ENCODE assay signal across 20 cellular contexts in the genomic region with DNA sequence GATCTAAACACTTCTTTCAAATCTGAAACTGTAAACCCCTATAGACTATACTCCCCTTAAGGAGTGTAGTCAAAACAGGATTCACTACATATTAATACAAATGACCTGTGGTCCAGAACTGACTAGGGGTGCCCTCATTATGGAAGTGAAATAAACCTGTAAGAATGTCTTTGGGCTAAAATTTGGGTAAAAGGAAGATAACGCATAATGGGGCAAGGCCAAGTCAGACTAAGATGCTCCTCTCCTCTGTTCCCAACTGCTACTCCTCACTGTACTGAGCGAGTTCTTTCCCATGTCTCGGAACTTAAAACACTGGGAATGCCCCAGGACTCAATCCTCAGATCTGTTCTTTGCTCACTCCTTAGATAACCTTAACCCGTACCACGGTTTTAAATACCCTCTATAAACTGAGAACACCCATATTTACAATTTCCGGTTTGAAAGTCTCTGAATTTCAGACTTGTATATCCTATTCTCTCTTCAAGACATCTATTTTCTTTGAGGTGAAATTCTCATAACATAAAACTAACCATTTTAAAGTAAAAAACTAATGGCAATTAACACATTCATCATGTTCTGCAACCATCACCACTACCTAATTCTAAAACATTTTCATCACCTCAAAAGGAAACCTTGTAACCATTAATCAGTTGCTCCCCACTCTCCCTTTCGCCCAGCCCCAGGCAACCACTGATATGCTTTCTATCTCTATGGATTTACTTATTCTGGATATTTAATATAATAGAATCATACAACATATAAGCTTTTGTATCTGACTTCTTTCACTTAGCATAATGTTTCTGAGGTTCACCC. TPM values are rescaled to one million over a fixed set of nuclear protein-coding genes. Genes with fewer than 3 reads are reported as not detected.
DNase-seq lines count a peak whose midpoint lies in the region; ATAC-seq and TF ChIP-seq lines count a peak whose summit lies in the region.
"Had no signal": no experiment of that assay in that cellular context is flagged by ENCODE, and none has a peak within 500 bp of the region (broad histone marks: within the 10 kb centered on the region; RNA-seq: fewer than 3 reads in every experiment).

No MANE protein-coding gene starts in this region.

- DNase-seq in activated T-cell treated with anti-CD3 and anti-CD28 coated beads, Interleukin-2, amount 50 U/mL, for 72 hours, result no peak
- no peak for DNase-seq in activated T-cell treated with anti-CD3 and anti-CD28 coated beads, Interleukin-2, amount 50 U/mL, for 1 hour
- DNase-seq in transverse colon (no peak), MCF 10A (ENCODE audit: unreplicated experiment) (no peak)
- DNase-seq in stimulated activated CD4-positive, alpha-beta T cell treated with anti-CD3 and anti-CD28 coated beads, Interleukin-1b, Interleukin-23, amount 100 ng/mL, for 48 hours, result no peak
- DNase-seq: activated CD8-positive, alpha-beta T cell treated with anti-CD3 and anti-CD28 coated beads, Interleukin-2, amount 10 ng/mL, durations not matched to agents 7 days and 5 days; activated gamma-delta T cell treated with Interleukin-2 at 50 U/mL for 16 hours; dorsolateral prefrontal cortex; esophagus squamous epithelium; GDM1; GOT3; NCI-H1417 treated with DMSO at 0.1 percent for 48 hours; NCI-H226; psoas muscle; substantia nigra had no signal

- in situ Hi-C loops in transverse colon (cut with MboI; ENCODE audit: low pct_ligation_motif_present in 1 of 4, low pct_unique_long_range_greater_than_20kb in 1 of 4, low sequenced_read_pairs in 3 of 4), result no loop called here

- H3K4me1 Mint-ChIP-seq in activated T-cell treated with anti-CD3 and anti-CD28 coated beads, Interleukin-2, amount 50 U/mL, for 72 hours (ENCODE audit: low read depth), result peaks cover 80% of the 10 kb centered on the region
- peaks cover 65% of the 10 kb centered on the region for H3K4me1 Mint-ChIP-seq in brain
- H3K4me1 Mint-ChIP-seq in MCF 10A (ENCODE audit: insufficient read depth, unreplicated experiment), result peaks cover 49% of the 10 kb centered on the region

- TF ChIP-seq EP300 in transverse colon (IDR thresholded peaks at IDR 0.05; ENCODE audit: low read depth), result no peak

- peak overlapping the region in 1 of 2 donors; percentile 47 for H3K4me3 Mint-ChIP-seq in activated T-cell treated with anti-CD3 and anti-CD28 coated beads, Interleukin-2, amount 50 U/mL, for 72 hours
- H3K4me3 Mint-ChIP-seq in brain, result peak overlapping the region in 3 of 5 experiments; percentile 29 to 67 (median 31)
- H3K4me3 Mint-ChIP-seq in MCF 10A (ENCODE audit: unreplicated experiment), result no peak overlapping the region
- H3K4me3 Mint-ChIP-seq: activated CD8-positive, alpha-beta T cell treated with anti-CD3 and anti-CD28 coated beads, Interleukin-2, amount 10 ng/mL, durations not matched to agents 7 days and 5 days; CD14-positive monocyte had no signal

- H3K9me3 ChIP-seq in transverse colon, result no peaks in the 10 kb centered on the region
- H3K9me3 ChIP-seq: esophagus squamous epithelium, psoas muscle had no signal

- no peaks in the 10 kb centered on the region for H3K9me3 Mint-ChIP-seq in activated T-cell treated with anti-CD3 and anti-CD28 coated beads, Interleukin-2, amount 50 U/mL, for 72 hours
- H3K9me3 Mint-ChIP-seq in brain (peaks cover 0 to 4% (median 0%) of the 10 kb centered on the region in 5 experiments), MCF 10A (ENCODE audit: unreplicated experiment) (no peaks in the 10 kb centered on the region)
- H3K9me3 Mint-ChIP-seq: CD14-positive monocyte had no signal

- TF ChIP-seq CTCF in brain (conservative IDR thresholded peaks at IDR 0.05) (no peak), transverse colon (IDR thresholded peaks at IDR 0.05) (no peak), MCF 10A (IDR thresholded peaks at IDR 0.05; ENCODE audit: unreplicated experiment) (no peak)

- H3K4me3 ChIP-seq in transverse colon, result no peak overlapping the region
- H3K4me3 ChIP-seq: dorsolateral prefrontal cortex, esophagus squamous epithelium, K562, psoas muscle had no signal

- no peak for ATAC-seq in activated T-cell treated with anti-CD3 and anti-CD28 coated beads, Interleukin-2, amount 50 U/mL, for 72 hours (replicated peaks in 1 of 2)
- peak; percentile 22 for ATAC-seq in HG03432 (IDR thresholded peaks at IDR 0.05; ENCODE audit: unreplicated experiment)
- ATAC-seq in GM18520 (IDR thresholded peaks at IDR 0.05; ENCODE audit: unreplicated experiment), result no peak
- ATAC-seq: activated CD8-positive, alpha-beta T cell treated with anti-CD3 and anti-CD28 coated beads, Interleukin-2, amount 10 ng/mL, durations not matched to agents 7 days and 5 days; K562; psoas muscle had no signal

- no TSS peak for BruUV-seq in MCF 10A (replicated peaks; lab: Mats Ljungman, UMichigan)

- POLR2A ChIA-PET in MCF 10A (lab: Yijun Ruan, JAX), result no interaction called here

- CTCF ChIA-PET in MCF 10A (lab: Yijun Ruan, JAX), result no interaction called here

- intact Hi-C loops in transverse colon (cut with DNase I; ENCODE audit: low total_unique reads), result no loop called here
- intact Hi-C loops in MCF 10A (cut with micrococcal nuclease), result no loop called here

- H3K27ac ChIP-seq in transverse colon, result peak overlapping the region; percentile 18 to 37 (median 31)
- H3K27ac ChIP-seq: dorsolateral prefrontal cortex, esophagus squamous epithelium, psoas muscle had no signal

- peak overlapping the region; percentile 73 for H3K27ac Mint-ChIP-seq in activated T-cell treated with anti-CD3 and anti-CD28 coated beads, Interleukin-2, amount 50 U/mL, for 72 hours
- H3K27ac Mint-ChIP-seq in brain, result no peak overlapping the region
- H3K27ac Mint-ChIP-seq in MCF 10A (ENCODE audit: low read depth, unreplicated experiment), result no peak overlapping the region
- H3K27ac Mint-ChIP-seq: activated CD8-positive, alpha-beta T cell treated with anti-CD3 and anti-CD28 coated beads, Interleukin-2, amount 10 ng/mL, durations not matched to agents 7 days and 5 days had no signal

- 53 to 63% methylated on average over 4 to 7 of the region's 7 CpGs for WGBS in transverse colon (ENCODE audit: low coverage in 1 of 2), 2 donors

- H3K36me3 Mint-ChIP-seq in activated T-cell treated with anti-CD3 and anti-CD28 coated beads, Interleukin-2, amount 50 U/mL, for 72 hours (ENCODE audit: insufficient read depth in 2 of 2), result peaks cover 0 to 2% of the 10 kb centered on the region in 2 donors
- H3K36me3 Mint-ChIP-seq in brain (no peaks in the 10 kb centered on the region), MCF 10A (ENCODE audit: insufficient read depth, unreplicated experiment) (peaks cover 8% of the 10 kb centered on the region)

- H3K27me3 ChIP-seq in transverse colon, result no peaks in the 10 kb centered on the region
- H3K27me3 ChIP-seq: dorsolateral prefrontal cortex, esophagus squamous epithelium had no signal

- H3K4me1 ChIP-seq in transverse colon, result peaks cover 25 to 59% (median 33%) of the 10 kb centered on the region in 4 donors

- no peaks in the 10 kb centered on the region for H3K27me3 Mint-ChIP-seq in activated T-cell treated with anti-CD3 and anti-CD28 coated beads, Interleukin-2, amount 50 U/mL, for 72 hours (ENCODE audit: low read depth)
- H3K27me3 Mint-ChIP-seq in brain (peaks cover 5% of the 10 kb centered on the region), MCF 10A (ENCODE audit: insufficient read depth, unreplicated experiment) (no peaks in the 10 kb centered on the region)

- no peaks in the 10 kb centered on the region for H3K36me3 ChIP-seq in transverse colon
- H3K36me3 ChIP-seq: esophagus squamous epithelium had no signal

- TF ChIP-seq POLR2A in transverse colon (IDR thresholded peaks at IDR 0.05), result no peak

RNA-seq across cellular contexts. Expression of gene THAP12, which starts 4.0 kb away (rescaled TPM):
- 10 to 100 TPM; 55.9 to 66.6 TPM for total RNA-seq in activated T-cell treated with anti-CD3 and anti-CD28 coated beads, Interleukin-2, amount 50 U/mL, for 72 hours
- polyA plus RNA-seq in brain (ENCODE audit: insufficient read depth, low read depth, low replicate concordance), result 14.0 TPM
- 10 to 100 TPM; 13.3 to 35.2 (median 22.9) TPM for total RNA-seq in transverse colon
- total RNA-seq in MCF 10A (2022), result 49.3 and 52.5 TPM in 2 replicates

RNA-seq across cellular contexts. Expression of gene GVQW3, which starts 4.2 kb away (rescaled TPM):
- total RNA-seq in activated T-cell treated with anti-CD3 and anti-CD28 coated beads, Interleukin-2, amount 50 U/mL, for 72 hours, result 1 to 10 TPM; 3.6 to 3.8 TPM
- 7.5 TPM for polyA plus RNA-seq in brain (ENCODE audit: insufficient read depth, low read depth, low replicate concordance)
- total RNA-seq in transverse colon (1 to 10 TPM; 1.6 to 5.6 (median 4.3) TPM), MCF 10A (2022) (1.5 and 1.6 TPM in 2 replicates)
